In the genomic region with DNA sequence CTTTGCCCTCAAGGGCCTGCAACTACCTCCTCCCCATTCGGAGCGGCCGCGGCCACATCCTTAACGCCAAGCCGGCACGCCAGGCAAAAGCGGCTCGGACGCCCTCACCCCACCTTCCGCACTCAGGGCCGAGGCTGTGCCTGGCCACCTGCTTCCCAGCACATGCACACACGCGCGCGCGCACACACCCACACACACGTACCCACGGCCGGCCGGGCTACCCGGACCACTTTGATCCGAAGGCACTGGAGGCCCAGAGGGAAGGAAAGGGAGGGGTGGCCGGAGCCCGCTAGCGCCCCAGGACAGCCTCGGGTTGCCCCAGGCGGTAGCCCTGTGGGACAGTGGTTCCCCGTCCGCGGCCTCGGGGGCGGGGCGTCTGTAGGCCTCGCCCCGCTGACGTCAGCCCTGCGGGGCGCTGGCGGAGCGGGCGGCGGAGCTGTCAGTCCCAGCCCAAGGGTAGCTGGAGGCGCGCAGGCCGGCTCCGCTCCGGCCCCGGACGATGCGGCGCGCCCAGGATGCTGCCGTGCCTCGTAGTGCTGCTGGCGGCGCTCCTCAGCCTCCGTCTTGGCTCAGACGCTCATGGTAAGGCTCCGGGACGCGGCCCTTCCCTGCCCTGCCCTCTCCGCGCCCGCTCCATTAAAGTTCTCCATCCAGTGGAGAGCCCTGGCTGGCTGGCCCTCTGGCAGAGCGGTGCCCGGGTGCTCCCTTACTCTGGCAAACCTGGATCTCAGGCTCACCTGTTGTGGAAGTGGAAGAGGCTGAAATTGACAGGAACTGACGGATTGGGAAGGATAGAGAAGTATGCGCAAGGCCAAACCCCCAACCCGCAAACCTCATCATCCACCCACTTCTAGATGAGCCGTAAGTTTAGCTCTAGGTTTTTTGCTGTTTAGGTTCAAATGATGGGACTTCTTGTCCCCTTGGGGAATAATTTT, we compare ENCODE assay signal across 1 cellular context.
A peak's percentile ranks its signal among the peaks of the same experiment; 100 is the strongest.
TF ChIP-seq lines count a peak whose summit lies in the region.

IL10RA (plus strand) TSS at position 442 of the 935 bp plus-strand sequence; CDS start at position 516, 74 bp downstream.

TF ChIP-seq in HepG2, 621 proteins besides CTCF, POLR2A, EP300 and RAD21 (continued from another document):
- peak; percentile 42; the same call in 1 of the 2 replicates for TF ChIP-seq NFYB (CRISPR knock-in tag; IDR thresholded peaks at IDR 0.05)
- peak; percentile 52; the same call in 1 of the 2 replicates for TF ChIP-seq ZNF776 (CRISPR knock-in tag; IDR thresholded peaks at IDR 0.05)
- peak; percentile 42; the same call in 1 of the 2 replicates for TF ChIP-seq NFKB2 (CRISPR knock-in tag; IDR thresholded peaks at IDR 0.05; ENCODE audit: borderline replicate concordance)
- TF ChIP-seq ZNF616 (CRISPR knock-in tag; IDR thresholded peaks at IDR 0.05; ENCODE audit: low read depth) = 0 out of 2 replicates have a peak, but pooled peaks have one; percentile 32
- no peak for TF ChIP-seq ZNF253 (CRISPR knock-in tag; IDR thresholded peaks at IDR 0.05; ENCODE audit: borderline replicate concordance)
- TF ChIP-seq ZNF883 (CRISPR knock-in tag; IDR thresholded peaks at IDR 0.05; ENCODE audit: not compliant biosample characterization) = peak; percentile 38
- peak; percentile 22; the same call in 1 of the 2 replicates for TF ChIP-seq ZFX (CRISPR knock-in tag; IDR thresholded peaks at IDR 0.05; ENCODE audit: low read depth)
- 0 out of 2 replicates have a peak, but pooled peaks have one; percentile 39 for TF ChIP-seq MXD3 (CRISPR knock-in tag; IDR thresholded peaks at IDR 0.05)
- TF ChIP-seq, protein P1, sequence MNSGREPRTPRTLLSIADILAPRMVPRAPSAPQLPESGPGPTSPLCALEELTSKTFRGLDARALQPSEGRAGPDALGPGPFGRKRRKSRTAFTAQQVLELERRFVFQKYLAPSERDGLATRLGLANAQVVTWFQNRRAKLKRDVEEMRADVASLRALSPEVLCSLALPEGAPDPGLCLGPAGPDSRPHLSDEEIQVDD (CRISPR knock-in tag; IDR thresholded peaks at IDR 0.05; ENCODE audit: borderline replicate concordance) = 0 out of 2 replicates have a peak, but pooled peaks have one; percentile 47
- 0 out of 2 replicates have a peak, but pooled peaks have one; percentile 36 for TF ChIP-seq BRD4 (CRISPR knock-in tag; IDR thresholded peaks at IDR 0.05)
